ENCODE assay signal across 18 cellular contexts in genomic region chr6:143158113-143158581, GRCh38.
DNase-seq lines count a peak whose midpoint lies in the region; ATAC-seq and TF ChIP-seq lines count a peak whose summit lies in the region.
"Had no signal": no experiment of that assay in that cellular context is flagged by ENCODE, and none has a peak within 500 bp of the region (broad histone marks: within the 10 kb centered on the region; RNA-seq: fewer than 3 reads in every experiment).

No MANE protein-coding gene starts in this region.

- H3K27ac Mint-ChIP-seq in activated T-helper 17 cell treated with anti-CD3 and anti-CD28 coated beads, Interleukin-2, amount 50 U/mL, for 72 hours, result peak overlapping the region; percentile 23
- H3K27ac Mint-ChIP-seq: activated T-cell treated with anti-CD3 and anti-CD28 coated beads, Interleukin-2, amount 50 U/mL, for 24 hours; immature natural killer cell; T-cell had no signal

- H3K27ac ChIP-seq in 22Rv1 (peak overlapping the region; percentile 55), coronary artery (no peak overlapping the region)
- H3K27ac ChIP-seq: gastrocnemius medialis, prostate gland, upper lobe of left lung had no signal

- H3K36me3 Mint-ChIP-seq in activated T-helper 17 cell treated with anti-CD3 and anti-CD28 coated beads, Interleukin-2, amount 50 U/mL, for 72 hours (ENCODE audit: low read depth), result no peaks in the 10 kb centered on the region
- H3K36me3 Mint-ChIP-seq: T-cell had no signal

- TF ChIP-seq CTCF in 22Rv1 (IDR thresholded peaks at IDR 0.05) (no peak), foreskin fibroblast (IDR thresholded peaks at IDR 0.05; ENCODE audit: low read depth, low read length) (no peak), coronary artery (IDR thresholded peaks at IDR 0.05) (no peak)

- peaks cover 15% of the 10 kb centered on the region for H3K4me1 Mint-ChIP-seq in activated T-helper 17 cell treated with anti-CD3 and anti-CD28 coated beads, Interleukin-2, amount 50 U/mL, for 72 hours
- H3K4me1 Mint-ChIP-seq: immature natural killer cell, T-cell had no signal

- no peak overlapping the region for H3K4me3 ChIP-seq in foreskin fibroblast (ENCODE audit: low read depth in 1 of 2, low read length in 2 of 2)
- no peak overlapping the region for H3K4me3 ChIP-seq in coronary artery
- H3K4me3 ChIP-seq: gastrocnemius medialis, prostate gland, upper lobe of left lung had no signal

- DNase-seq in HCEC 1CT (peak; percentile 55), foreskin fibroblast (peak; percentile 85 to 91), UCSD-AML1 (lab: John Stamatoyannopoulos, UW; ENCODE audit: unreplicated experiment) (no peak), glomerular visceral epithelial cell (ENCODE audit: extremely low spot score) (no peak), DMS53 treated with DMSO at 0.1 percent for 48 hours (lab: John Stamatoyannopoulos, UW; ENCODE audit: unreplicated experiment) (no peak), coronary artery (ENCODE audit: low spot score) (no peak)
- DNase-seq: activated CD4-positive, alpha-beta T cell treated with anti-CD3 and anti-CD28 coated beads for 48 hours; activated T-cell treated with anti-CD3 and anti-CD28 coated beads, Interleukin-2, amount 50 U/mL, for 24 hours; DMS153; gastrocnemius medialis; immature natural killer cell; MM.1S; NCI-H2171 treated with DMSO at 0.1 percent for 48 hours; T-cell; upper lobe of left lung had no signal

- no peaks in the 10 kb centered on the region for H3K27me3 Mint-ChIP-seq in activated T-helper 17 cell treated with anti-CD3 and anti-CD28 coated beads, Interleukin-2, amount 50 U/mL, for 72 hours
- H3K27me3 Mint-ChIP-seq: activated T-cell treated with anti-CD3 and anti-CD28 coated beads, Interleukin-2, amount 50 U/mL, for 24 hours; T-cell had no signal

- peak; percentile 95 for ATAC-seq in activated T-helper 17 cell treated with anti-CD3 and anti-CD28 coated beads, Interleukin-2, amount 50 U/mL, for 72 hours (replicated peaks)
- ATAC-seq: gastrocnemius medialis, T-cell had no signal

- H3K9me3 Mint-ChIP-seq in activated T-helper 17 cell treated with anti-CD3 and anti-CD28 coated beads, Interleukin-2, amount 50 U/mL, for 72 hours, result no peaks in the 10 kb centered on the region
- H3K9me3 Mint-ChIP-seq: activated T-cell treated with anti-CD3 and anti-CD28 coated beads, Interleukin-2, amount 50 U/mL, for 24 hours; immature natural killer cell had no signal

- peak overlapping the region; percentile 29 for H3K4me3 Mint-ChIP-seq in activated T-helper 17 cell treated with anti-CD3 and anti-CD28 coated beads, Interleukin-2, amount 50 U/mL, for 72 hours
- H3K4me3 Mint-ChIP-seq: activated T-cell treated with anti-CD3 and anti-CD28 coated beads, Interleukin-2, amount 50 U/mL, for 24 hours; immature natural killer cell; T-cell had no signal

Comparison
In these comparisons a context has a peak if more than half of its experiments do, and no peak if none do; other contexts are left out.
1. DNase-seq: peak in HCEC 1CT (single experiment) and foreskin fibroblast (2 of 2); none in UCSD-AML1 (single experiment), glomerular visceral epithelial cell (single experiment), DMS53 treated with DMSO at 0.1 percent for 48 hours (single experiment) and coronary artery (single experiment).